Comparison of ENCODE assay signal across 8 cellular contexts in the genomic region with DNA sequence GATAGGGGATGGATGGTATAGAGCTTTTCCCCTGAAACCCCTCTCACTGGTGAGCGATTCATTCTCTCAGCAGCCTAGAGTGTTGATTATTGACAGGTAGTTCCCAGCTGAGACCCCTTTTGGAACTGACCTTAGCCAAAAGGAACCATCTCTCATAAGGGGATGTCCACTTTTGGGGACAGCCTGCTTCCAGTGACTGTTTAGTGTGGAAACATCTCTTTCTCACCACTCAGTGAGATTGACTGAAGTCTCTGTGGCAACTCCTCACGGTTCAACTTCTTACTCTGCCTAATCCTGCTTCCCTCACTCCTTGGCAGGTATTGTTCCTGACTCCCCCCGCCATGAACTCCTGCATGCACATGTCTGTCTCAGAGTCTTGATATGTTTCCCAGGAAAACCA.
"Had no signal": no experiment of that assay in that cellular context is flagged by ENCODE, and none has a peak within 500 bp of the region (broad histone marks: within the 10 kb centered on the region; RNA-seq: fewer than 3 reads in every experiment).

No MANE protein-coding gene starts in this region.

- FAIRE-seq: HepG2 had no signal

- H3K36me3 ChIP-seq: HAP-1 had no signal

- DNase-seq: H7, HFFc6 had no signal

- H3K27ac ChIP-seq: HL-60 had no signal

- ATAC-seq: GM23338, HCT116, HepG2 had no signal

- H3K4me3 Mint-ChIP-seq: GM23338, HFFc6, IgD-negative memory B cell had no signal

- H3K9me3 ChIP-seq: HAP-1 had no signal

- H3K4me1 ChIP-seq: HAP-1 had no signal

- H3K4me1 Mint-ChIP-seq: GM23338 had no signal

- H2AFZ ChIP-seq: GM23338 had no signal

- H3K27ac Mint-ChIP-seq: GM23338, HFFc6, IgD-negative memory B cell had no signal

- H3K4me3 ChIP-seq: GM23338, HAP-1 had no signal

- H3K4me2 ChIP-seq: GM23338 had no signal
